23 cellular contexts compared by ENCODE assay signal in genomic region chr6:72696055-72696454, GRCh38.
A peak's percentile ranks its signal among the peaks of the same experiment; 100 is the strongest.
DNase-seq lines count a peak whose midpoint lies in the region; ATAC-seq, FAIRE-seq and TF ChIP-seq lines count a peak whose summit lies in the region.
"Had no signal": no experiment of that assay in that cellular context is flagged by ENCODE, and none has a peak within 500 bp of the region (broad histone marks: within the 10 kb centered on the region; RNA-seq: fewer than 3 reads in every experiment).

No MANE protein-coding gene starts in this region.

- H2BK120ac ChIP-seq in mesendoderm (ENCODE audit: low read depth, low read length): no peak overlapping the region

- TF ChIP-seq POLR2A in K562 (conservative IDR thresholded peaks at IDR 0.05): no peak

- H3K4me2 ChIP-seq in OCI-LY7 (ENCODE audit: low read length): no peak overlapping the region
- no peak overlapping the region for H3K4me2 ChIP-seq in K562 (ENCODE audit: insufficient read depth, low read length)
- H3K4me2 ChIP-seq in mesendoderm (ENCODE audit: low read length): no peak overlapping the region
- H3K4me2 ChIP-seq: A549; BLaER1 treated with 17β-estradiol and CSF1 and Interleukin-3, amounts not matched to agents 10 nM and 100 nM had no signal

- no peak overlapping the region for H3K9ac ChIP-seq in K562 (ENCODE audit: insufficient read depth in 1 of 2, low read depth in 2 of 2, low read length in 2 of 2)
- no peak overlapping the region for H3K9ac ChIP-seq in mesendoderm (ENCODE audit: low read length)
- H3K9ac ChIP-seq: BLaER1 treated with 17β-estradiol and CSF1 and Interleukin-3, amounts not matched to agents 10 nM and 100 nM had no signal

- H3K36me3 ChIP-seq in OCI-LY7 (ENCODE audit: insufficient read depth, low read length) (peaks cover 23% of the 10 kb centered on the region), K562 (ENCODE audit: control insufficient read depth, insufficient read depth, low read length) (no peaks in the 10 kb centered on the region), mesendoderm (ENCODE audit: control insufficient read depth, insufficient read depth, low read length) (no peaks in the 10 kb centered on the region)

- no peak for TF ChIP-seq EP300 in K562 (IDR thresholded peaks at IDR 0.05; ENCODE audit: low read length)

- H3K79me2 ChIP-seq in OCI-LY7 (ENCODE audit: insufficient read depth, low read depth, low read length): peaks cover 4% of the 10 kb centered on the region; the same call in 1 of the 2 replicates
- H3K79me2 ChIP-seq in K562 (ENCODE audit: control insufficient read depth, insufficient read depth, low read length): no peaks in the 10 kb centered on the region
- no peaks in the 10 kb centered on the region for H3K79me2 ChIP-seq in mesendoderm (ENCODE audit: control insufficient read depth, insufficient read depth, low read length)

- H3K9me1 ChIP-seq in K562 (ENCODE audit: control insufficient read depth, insufficient read depth, low read length): no peaks in the 10 kb centered on the region

- H4K20me1 ChIP-seq in OCI-LY7 (ENCODE audit: insufficient read depth, low read length) (no peaks in the 10 kb centered on the region), K562 (replicated peaks; ENCODE audit: control insufficient read depth, insufficient read depth, low read length) (no peaks in the 10 kb centered on the region)

- no peak overlapping the region for H3K4ac ChIP-seq in mesendoderm (ENCODE audit: low read depth, low read length)

- POLR2A ChIA-PET in OCI-LY7 (lab: Charles Lee) (interaction anchor here (0.6 to 1.9 kb wide), 2 partner anchors 10 to 699 kb away, joined by 3 to 8 read pairs; no protein-coding TSS in a partner anchor), K562 (lab: Yijun Ruan, JAX) (interaction anchor here (0.6 kb wide), 1 partner anchor 12 kb away, joined by 4 read pairs; no protein-coding TSS in a partner anchor)

- no peak overlapping the region for H2AFZ ChIP-seq in OCI-LY7 (ENCODE audit: low read length)
- no peak overlapping the region for H2AFZ ChIP-seq in K562 (ENCODE audit: low read depth, low read length)

- FAIRE-seq in D721Med (lab: Jason Lieb, UNC) (peak; percentile 21), K562 (lab: Jason Lieb, UNC) (no peak)
- FAIRE-seq: A549, GM12891, GM19239 had no signal

- ATAC-seq in K562: no peak
- ATAC-seq in esophagus mucosa: no peak
- ATAC-seq: A549; CD8-positive, alpha-beta T cell had no signal

- H3K18ac ChIP-seq in mesendoderm (ENCODE audit: low read length): no peak overlapping the region

- no peak overlapping the region for H2BK5ac ChIP-seq in mesendoderm (ENCODE audit: low read length)

- no peak overlapping the region for H4K5ac ChIP-seq in mesendoderm (ENCODE audit: low read length)

- BruUV-seq in OCI-LY7 (replicated peaks; lab: Mats Ljungman, UMichigan) (TSS peak; percentile 1), K562 (replicated peaks; lab: Mats Ljungman, UMichigan) (no TSS peak)

- H3K9me2 ChIP-seq in OCI-LY7 (ENCODE audit: insufficient read depth, low read length): no peaks in the 10 kb centered on the region

- H3K9me3 ChIP-seq in OCI-LY7 (ENCODE audit: low read length) (peaks cover 8% of the 10 kb centered on the region; the same call in 1 of the 2 replicates), K562 (replicated peaks; ENCODE audit: control insufficient read depth, insufficient read depth, low read depth, low read length) (no peaks in the 10 kb centered on the region)
- H3K9me3 ChIP-seq: A549, Caco-2 had no signal

- no peak for TF ChIP-seq RAD21 in K562 (CRISPR knock-in tag; conservative IDR thresholded peaks at IDR 0.05 in 1 of 2, IDR thresholded peaks at IDR 0.05 in 1 of 2)

- no peaks in the 10 kb centered on the region for H3K79me1 ChIP-seq in mesendoderm (ENCODE audit: low read length)

- no peak overlapping the region for H3K56ac ChIP-seq in mesendoderm (ENCODE audit: low read length)

- intact Hi-C loops in OCI-LY7 (cut with micrococcal nuclease; ENCODE audit: unreplicated experiment): no loop called here
- intact Hi-C loops in K562 (cut with micrococcal nuclease): no loop called here

- H3K4me1 ChIP-seq in OCI-LY7 (ENCODE audit: insufficient read depth, low read length, poor library complexity, severe bottlenecking): no peaks in the 10 kb centered on the region
- H3K4me1 ChIP-seq in K562 (replicated peaks in 1 of 2; ENCODE audit: control insufficient read depth in 2 of 2, insufficient read depth in 2 of 2, low read length in 2 of 2): no peaks in the 10 kb centered on the region
- H3K4me1 ChIP-seq in mesendoderm (ENCODE audit: control insufficient read depth, low read depth, low read length): no peaks in the 10 kb centered on the region
- H3K4me1 ChIP-seq: A549; BLaER1 treated with 17β-estradiol and CSF1 and Interleukin-3, amounts not matched to agents 10 nM and 100 nM; Caco-2 had no signal

- H4K8ac ChIP-seq in mesendoderm (ENCODE audit: low read depth, low read length): no peak overlapping the region

- no peak overlapping the region for H2AK5ac ChIP-seq in mesendoderm (ENCODE audit: low read length)

- CTCF ChIA-PET in OCI-LY7 (lab: Charles Lee; ENCODE audit: unreplicated experiment) (interaction anchor here (0.6 kb wide), 1 partner anchor 19 kb away, joined by 3 read pairs; no protein-coding TSS in a partner anchor), K562 (lab: Yijun Ruan, JAX; ENCODE audit: low intra/inter-chr PET ratio) (no interaction called here)

- no peak for DNase-seq in D721Med (ENCODE audit: insufficient read length, low spot score)
- DNase-seq in OCI-LY7 (ENCODE audit: low spot score): no peak
- DNase-seq in K562 (ENCODE audit: extremely low read depth in 1 of 4, low spot score in 3 of 4): no peak
- no peak for DNase-seq in mesendoderm
- DNase-seq: AML-193; Caco-2; Calu3; CD4-positive, alpha-beta T cell; CD8-positive, alpha-beta T cell; DMS 273 treated with DMSO at 0.1 percent for 48 hours; DMS153; DMS53; DMS79; DND-41; EL; GDM1 had no signal

- no peak overlapping the region for H3K4me3 ChIP-seq in OCI-LY7 (ENCODE audit: low read depth, low read length, poor library complexity, severe bottlenecking)
- no peak overlapping the region for H3K4me3 ChIP-seq in K562
- H3K4me3 ChIP-seq in mesendoderm (ENCODE audit: low read length): no peak overlapping the region
- H3K4me3 ChIP-seq: A549; BLaER1 treated with 17β-estradiol and CSF1 and Interleukin-3, amounts not matched to agents 10 nM and 100 nM had no signal

- H2BK15ac ChIP-seq in mesendoderm (replicated peaks; ENCODE audit: low read depth): no peak overlapping the region

- TF ChIP-seq CTCF in D721Med (IDR thresholded peaks at IDR 0.05; ENCODE audit: insufficient read depth, missing control alignments) (no peak), OCI-LY7 (conservative IDR thresholded peaks at IDR 0.05; ENCODE audit: low read length) (no peak), K562 (IDR thresholded peaks at IDR 0.05 in 2 of 3, conservative IDR thresholded peaks at IDR 0.05 in 1 of 3; ENCODE audit: insufficient read depth in 2 of 3, low read depth in 1 of 3, low read length in 3 of 3) (no peak)

- H3K23ac ChIP-seq in mesendoderm (ENCODE audit: low read length): no peak overlapping the region

- 33% methylated on average over 3 of the region's 3 CpGs for WGBS in K562 (ENCODE audit: insufficient coverage, low coverage, missing lambda C conversion rate)
- WGBS in mesendoderm (ENCODE audit: extremely low coverage, insufficient coverage, low lambda C conversion rate): no CpG with 5 or more reads among the region's 3 CpGs

- H3K27ac ChIP-seq in OCI-LY7 (ENCODE audit: low read depth, low read length, poor library complexity, severe bottlenecking) (no peak overlapping the region), K562 (ENCODE audit: extremely low read depth, low read depth, low read length) (no peak overlapping the region), mesendoderm (ENCODE audit: low read depth, low read length) (no peak overlapping the region)
- H3K27ac ChIP-seq: 22Rv1; A549; BLaER1 treated with 17β-estradiol and CSF1 and Interleukin-3, amounts not matched to agents 10 nM and 100 nM; C4-2B had no signal

- H3K27me3 ChIP-seq in K562 (ENCODE audit: control insufficient read depth in 2 of 2, insufficient read depth in 2 of 2, low read length in 2 of 2) (no peaks in the 10 kb centered on the region), mesendoderm (ENCODE audit: insufficient read depth, low read length, poor library complexity) (no peaks in the 10 kb centered on the region)
- H3K27me3 ChIP-seq: BLaER1 treated with 17β-estradiol and CSF1 and Interleukin-3, amounts not matched to agents 10 nM and 100 nM had no signal

- in situ Hi-C loops in K562 (cut with MboI): no loop called here

TF ChIP-seq in K562, 482 proteins besides CTCF, POLR2A, EP300 and RAD21:
- TF ChIP-seq NR4A1 (CRISPR knock-in tag; IDR thresholded peaks at IDR 0.05): no peak
- no peak for TF ChIP-seq NR4A1 (tag; IDR thresholded peaks at IDR 0.05)
- no peak for TF ChIP-seq ETS1 (conservative IDR thresholded peaks at IDR 0.05; ENCODE audit: control insufficient read depth, low read depth, low read length)
- TF ChIP-seq HIVEP1 (CRISPR knock-in tag; IDR thresholded peaks at IDR 0.05): no peak
- TF ChIP-seq ARNT (IDR thresholded peaks at IDR 0.05): no peak
- peak; percentile 50 for TF ChIP-seq RBM25 (IDR thresholded peaks at IDR 0.05; ENCODE audit: low read depth, low read length, severe bottlenecking)
- TF ChIP-seq ZNF146 (CRISPR knock-in tag; IDR thresholded peaks at IDR 0.05; ENCODE audit: unreplicated experiment): peak; percentile 56
- no peak for TF ChIP-seq SPI1 (IDR thresholded peaks at IDR 0.05; ENCODE audit: borderline replicate concordance, low read depth, low read length)
- TF ChIP-seq RNF2 (IDR thresholded peaks at IDR 0.05): no peak
- no peak for TF ChIP-seq KHSRP (IDR thresholded peaks at IDR 0.05)
